In genomic region chr2:160428425-160428763, GRCh38 we compare ENCODE assay signal across 9 cellular contexts.
A peak's percentile ranks its signal among the peaks of the same experiment; 100 is the strongest.
DNase-seq lines count a peak whose midpoint lies in the region; ATAC-seq and TF ChIP-seq lines count a peak whose summit lies in the region.
"Had no signal": no experiment of that assay in that cellular context is flagged by ENCODE, and none has a peak within 500 bp of the region (broad histone marks: within the 10 kb centered on the region; RNA-seq: fewer than 3 reads in every experiment).

No MANE protein-coding gene starts in this region.

- peaks cover 7 to 14% (median 8%) of the 10 kb centered on the region in 11 experiments; a peak in 19 of 22 replicates for H3K9me3 ChIP-seq in BLaER1 treated with 17β-estradiol and CSF1 and Interleukin-3, amounts not matched to agents 10 nM and 100 nM (replicated peaks in 1 of 11)
- H3K9me3 ChIP-seq in Loucy (ENCODE audit: insufficient read depth, low read depth, low read length) (no peaks in the 10 kb centered on the region), mammary epithelial cell (replicated peaks; ENCODE audit: insufficient read depth, low read length) (no peaks in the 10 kb centered on the region), parathyroid adenoma (ENCODE audit: control insufficient read depth, low read length) (no peaks in the 10 kb centered on the region)

- peak overlapping the region in 8 of 10 experiments; percentile 13 to 54 (median 34); a peak in 9 of 20 replicates for H3K4me3 ChIP-seq in BLaER1 treated with 17β-estradiol and CSF1 and Interleukin-3, amounts not matched to agents 10 nM and 100 nM
- peak overlapping the region; percentile 67 for H3K4me3 ChIP-seq in Loucy (ENCODE audit: low read length, poor library complexity, severe bottlenecking)
- H3K4me3 ChIP-seq in mammary epithelial cell (replicated peaks in 1 of 3; ENCODE audit: insufficient read depth in 1 of 3, low read depth in 2 of 3, low read length in 3 of 3): peak overlapping the region in 1 of 3 experiments; percentile 34
- H3K4me3 ChIP-seq in parathyroid adenoma (ENCODE audit: low read depth, low read length): no peak overlapping the region
- H3K4me3 ChIP-seq in GM23338: no peak overlapping the region

- H2AFZ ChIP-seq in Loucy (ENCODE audit: low read length) (no peak overlapping the region), mammary epithelial cell (ENCODE audit: low read depth, low read length) (peak overlapping the region; percentile 63), parathyroid adenoma (no peak overlapping the region), GM23338 (no peak overlapping the region)

- ATAC-seq in GM21576 (IDR thresholded peaks at IDR 0.05; ENCODE audit: unreplicated experiment) (no peak), GM23338 (no peak)

- CTCF ChIA-PET in mammary epithelial cell (lab: Charles Lee; ENCODE audit: low non-redundant PET): no interaction called here

- DNase-seq in mammary epithelial cell: no peak
- no peak for DNase-seq in head of caudate nucleus
- DNase-seq in NAMALWA (ENCODE audit: low spot score): no peak
- no peak for DNase-seq in GM23338 (ENCODE audit: low spot score)
- DNase-seq: DMS79 had no signal

- H3K9me3 Mint-ChIP-seq in GM23338: peaks cover 11% of the 10 kb centered on the region

- BruUV-seq in mammary epithelial cell (replicated peaks; lab: Mats Ljungman, UMichigan): no TSS peak

- H3K9me2 ChIP-seq in Loucy (replicated peaks; ENCODE audit: low read depth, low read length) (no peaks in the 10 kb centered on the region), GM23338 (ENCODE audit: insufficient read depth) (no peaks in the 10 kb centered on the region)

- peaks cover 24% of the 10 kb centered on the region for H3K36me3 Mint-ChIP-seq in GM23338 (ENCODE audit: low read depth)

- no peak overlapping the region for H3K4me3 Mint-ChIP-seq in GM23338

- TF ChIP-seq CTCF in Loucy (conservative IDR thresholded peaks at IDR 0.05; ENCODE audit: low read length) (no peak), mammary epithelial cell (conservative IDR thresholded peaks at IDR 0.05 in 1 of 2, IDR thresholded peaks at IDR 0.05 in 1 of 2; ENCODE audit: extremely low read depth in 1 of 2, insufficient read depth in 1 of 2, low read depth in 1 of 2, low read length in 2 of 2) (no peak), parathyroid adenoma (IDR thresholded peaks at IDR 0.05) (no peak), GM23338 (conservative IDR thresholded peaks at IDR 0.05; ENCODE audit: low read depth in 2 of 2) (no peak)

- H3K4me2 ChIP-seq in BLaER1 treated with 17β-estradiol and CSF1 and Interleukin-3, amounts not matched to agents 10 nM and 100 nM: peak overlapping the region; percentile 57 to 92 (median 71)
- H3K4me2 ChIP-seq in Loucy (ENCODE audit: low read depth, low read length, poor library complexity, severe bottlenecking) (peak overlapping the region; percentile 84), mammary epithelial cell (ENCODE audit: insufficient read depth, low read depth, low read length) (peak overlapping the region; percentile 59), parathyroid adenoma (ENCODE audit: low read length) (no peak overlapping the region), GM23338 (no peak overlapping the region)

- no peaks in the 10 kb centered on the region for H3K36me3 ChIP-seq in BLaER1 treated with 17β-estradiol and CSF1 and Interleukin-3, amounts not matched to agents 10 nM and 100 nM
- H3K36me3 ChIP-seq in Loucy (ENCODE audit: insufficient read depth, low read length) (0 out of 2 replicates have a peak, but pooled peaks cover 3% of the 10 kb centered on the region), mammary epithelial cell (ENCODE audit: insufficient read depth, low read length) (no peaks in the 10 kb centered on the region), parathyroid adenoma (ENCODE audit: control insufficient read depth, insufficient read depth, low read length) (no peaks in the 10 kb centered on the region), GM23338 (ENCODE audit: insufficient read depth) (0 out of 2 replicates have a peak, but pooled peaks cover 5% of the 10 kb centered on the region)

- H3K27me3 ChIP-seq in BLaER1 treated with 17β-estradiol and CSF1 and Interleukin-3, amounts not matched to agents 10 nM and 100 nM: no peaks in the 10 kb centered on the region
- H3K27me3 ChIP-seq in Loucy (ENCODE audit: insufficient read depth, low read length, poor library complexity, severe bottlenecking) (no peaks in the 10 kb centered on the region), mammary epithelial cell (ENCODE audit: insufficient read depth, low read length) (no peaks in the 10 kb centered on the region), parathyroid adenoma (ENCODE audit: control insufficient read depth, insufficient read depth, low read length) (no peaks in the 10 kb centered on the region), GM23338 (ENCODE audit: insufficient read depth) (no peaks in the 10 kb centered on the region)

- H3K27ac ChIP-seq in BLaER1 treated with 17β-estradiol and CSF1 and Interleukin-3, amounts not matched to agents 10 nM and 100 nM: peak overlapping the region; percentile 47 to 82 (median 79); a peak in 21 of 22 replicates
- peak overlapping the region; percentile 61 for H3K27ac ChIP-seq in mammary epithelial cell (ENCODE audit: insufficient read depth, low read depth, low read length)
- H3K27ac ChIP-seq in parathyroid adenoma: peak overlapping the region; percentile 57
- H3K27ac ChIP-seq in GM23338 (ENCODE audit: low read depth): no peak overlapping the region

- H3K79me2 ChIP-seq in Loucy (ENCODE audit: insufficient read depth, low read length): peaks cover 33% of the 10 kb centered on the region
- peaks cover 37% of the 10 kb centered on the region for H3K79me2 ChIP-seq in mammary epithelial cell (ENCODE audit: insufficient read depth, low read length)
- H3K79me2 ChIP-seq in parathyroid adenoma: peaks cover 60% of the 10 kb centered on the region
- peaks cover 24% of the 10 kb centered on the region for H3K79me2 ChIP-seq in GM23338 (replicated peaks; ENCODE audit: insufficient read depth)

- H3F3A ChIP-seq in Loucy (ENCODE audit: low read depth) (peaks cover 5% of the 10 kb centered on the region), GM23338 (replicated peaks; ENCODE audit: low read depth) (no peaks in the 10 kb centered on the region)

- 85% methylated on average over 4 of the region's 4 CpGs for WGBS in mammary epithelial cell (ENCODE audit: low coverage, missing lambda C conversion rate)

- H3K4me1 Mint-ChIP-seq in GM23338: peaks cover 14% of the 10 kb centered on the region; the same call in 2 of the 3 replicates

- H3K27ac Mint-ChIP-seq in GM23338: no peak overlapping the region; the same call in 1 of the 2 replicates

- peaks cover 4% of the 10 kb centered on the region for H3K27me3 Mint-ChIP-seq in GM23338 (ENCODE audit: insufficient read depth, low read depth, poor library complexity)

- H3K4me1 ChIP-seq in BLaER1 treated with 17β-estradiol and CSF1 and Interleukin-3, amounts not matched to agents 10 nM and 100 nM: peaks cover 24 to 57% (median 35%) of the 10 kb centered on the region in 10 experiments
- H3K4me1 ChIP-seq in Loucy (ENCODE audit: insufficient read depth, low read length, poor library complexity, severe bottlenecking) (peaks cover 54% of the 10 kb centered on the region), mammary epithelial cell (ENCODE audit: insufficient read depth, low read length) (peaks cover 37% of the 10 kb centered on the region), parathyroid adenoma (peaks cover 25% of the 10 kb centered on the region), GM23338 (ENCODE audit: insufficient read depth) (peaks cover 9% of the 10 kb centered on the region; the same call in 1 of the 2 replicates)

- dilution Hi-C loops in mammary epithelial cell (cut with HindIII; ENCODE audit: low sequenced_read_pairs): no loop called here

- in situ Hi-C loops in mammary epithelial cell (cut with MboI; ENCODE audit: low sequenced_read_pairs in 2 of 2): no loop called here

- intact Hi-C loops in mammary epithelial cell (cut with micrococcal nuclease): loop anchor here (2.0 kb wide), 1 partner anchor 64 kb away; the partner anchor contains the start of gene RBMS1
- intact Hi-C loops in head of caudate nucleus (cut with DNase I): no loop called here

- no peaks in the 10 kb centered on the region for H4K20me1 ChIP-seq in BLaER1 treated with 17β-estradiol and CSF1 and Interleukin-3, amounts not matched to agents 10 nM and 100 nM
- H4K20me1 ChIP-seq in Loucy (ENCODE audit: insufficient read depth, low read length, poor library complexity, severe bottlenecking) (no peaks in the 10 kb centered on the region), mammary epithelial cell (ENCODE audit: insufficient read depth, low read length) (no peaks in the 10 kb centered on the region), GM23338 (replicated peaks; ENCODE audit: insufficient read depth) (no peaks in the 10 kb centered on the region)

- H3K9ac ChIP-seq in BLaER1 treated with 17β-estradiol and CSF1 and Interleukin-3, amounts not matched to agents 10 nM and 100 nM: peak overlapping the region; percentile 37 to 66 (median 62); a peak in 15 of 22 replicates
- H3K9ac ChIP-seq in Loucy (ENCODE audit: low read depth, low read length, poor library complexity, severe bottlenecking) (peak overlapping the region; percentile 35), mammary epithelial cell (ENCODE audit: insufficient read depth, low read length) (peak overlapping the region; percentile 28), parathyroid adenoma (no peak overlapping the region)

TF ChIP-seq in GM23338, 12 proteins besides CTCF, POLR2A, EP300 and RAD21 (continues in another document):
- TF ChIP-seq ETS1 (IDR thresholded peaks at IDR 0.05): no peak
- TF ChIP-seq JUNB (IDR thresholded peaks at IDR 0.05; ENCODE audit: unreplicated experiment): no peak

Comparison
In these comparisons a context has a peak if more than half of its experiments do, and no peak if none do; other contexts are left out.
1. H3K4me2 ChIP-seq: peak in BLaER1 treated with 17β-estradiol and CSF1 and Interleukin-3, amounts not matched to agents 10 nM and 100 nM (11 of 11), Loucy (single experiment) and mammary epithelial cell (single experiment); none in parathyroid adenoma (single experiment) and GM23338 (single experiment).
2. H3K4me3 ChIP-seq: peak in BLaER1 treated with 17β-estradiol and CSF1 and Interleukin-3, amounts not matched to agents 10 nM and 100 nM (8 of 10) and Loucy (single experiment); none in parathyroid adenoma (single experiment) and GM23338 (single experiment).